Comparison of ENCODE assay signal across 9 cellular contexts in the genomic region with DNA sequence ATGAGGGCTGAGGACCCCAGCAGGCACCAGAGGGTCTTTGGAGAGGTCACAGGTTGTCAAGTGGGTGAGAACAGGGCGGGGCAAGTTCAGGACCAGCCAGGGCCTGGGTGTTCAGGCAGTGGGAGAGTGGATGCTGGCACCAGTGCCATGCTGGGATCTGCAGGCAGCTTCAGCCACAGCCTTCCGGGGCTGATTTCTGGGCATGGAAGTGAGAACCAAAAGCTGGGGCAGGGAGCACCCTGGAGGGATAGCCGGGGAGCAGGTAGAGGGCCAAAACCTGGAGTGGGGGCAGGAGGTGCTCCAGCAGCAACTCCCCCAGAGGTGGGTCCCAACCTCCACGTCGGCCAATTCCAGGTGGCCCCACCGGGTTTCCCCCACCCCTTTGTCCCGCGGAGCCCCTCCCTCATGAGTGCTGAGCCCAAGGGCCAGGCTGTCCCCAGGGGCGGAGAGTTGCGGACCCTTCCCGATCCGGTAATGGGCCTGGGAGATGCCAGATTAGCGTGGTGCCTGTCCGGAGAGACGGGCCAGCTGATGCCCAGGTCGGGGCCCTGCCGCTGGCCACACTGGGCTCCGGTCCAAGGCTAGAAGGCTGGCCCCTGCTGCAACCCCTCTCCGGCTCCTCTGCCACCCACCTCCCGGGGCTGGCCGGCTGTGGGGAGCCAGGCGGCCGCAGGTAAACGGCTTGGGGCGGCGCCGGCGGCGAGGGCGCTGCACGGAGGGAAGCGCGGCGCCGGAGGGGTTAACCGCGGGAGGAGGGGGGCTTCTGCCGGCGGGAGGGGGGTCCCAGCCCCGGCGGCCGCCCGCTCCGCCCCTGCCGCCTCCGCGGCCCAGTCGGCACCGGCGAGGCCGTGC. TPM values are rescaled to one million over a fixed set of nuclear protein-coding genes. Genes with fewer than 3 reads are reported as not detected.
DNase-seq lines count a peak whose midpoint lies in the region; ATAC-seq and TF ChIP-seq lines count a peak whose summit lies in the region.
"Had no signal": no experiment of that assay in that cellular context is flagged by ENCODE, and none has a peak within 500 bp of the region (broad histone marks: within the 10 kb centered on the region; RNA-seq: fewer than 3 reads in every experiment).

A gene (plus strand): TSS at position 409 of the 852 bp plus-strand sequence. CDS start 1,717 bp downstream, outside the sequence.

- H3K27ac ChIP-seq in ascending aorta (no peak within 1 kb of the TSS), layer of hippocampus (ENCODE audit: low read depth, low read length) (peak within 1 kb of the TSS; percentile 30), stomach smooth muscle (ENCODE audit: low read length) (no peak within 1 kb of the TSS)

- H3K9me3 Mint-ChIP-seq in T-helper 2 cell treated with Interferon-gamma antibody and Interleukin-4, amounts not matched to agents 5 μg/mL and 100 μg/mL, for 36 hours: no peaks in the 10 kb centered on the region

- peak within 1 kb of the TSS; percentile 79 for H3K4me3 Mint-ChIP-seq in T-helper 2 cell treated with Interferon-gamma antibody and Interleukin-4, amounts not matched to agents 5 μg/mL and 100 μg/mL, for 36 hours

- H3K36me3 ChIP-seq in ascending aorta (no peaks in the 10 kb centered on the region), stomach smooth muscle (ENCODE audit: control insufficient read depth in 2 of 2, insufficient read depth in 2 of 2, low read length in 2 of 2) (no peaks in the 10 kb centered on the region)

- ATAC-seq in HG02884 (IDR thresholded peaks at IDR 0.05; ENCODE audit: unreplicated experiment): no peak

- intact Hi-C loops in ascending aorta (cut with DNase I) (no loop called here), lower leg skin (cut with DNase I; ENCODE audit: low total_unique reads) (no loop called here)

- TF ChIP-seq CTCF in ascending aorta (IDR thresholded peaks at IDR 0.05) (no peak), lower leg skin (IDR thresholded peaks at IDR 0.05) (no peak)

- H3K27ac Mint-ChIP-seq in T-helper 2 cell treated with Interferon-gamma antibody and Interleukin-4, amounts not matched to agents 5 μg/mL and 100 μg/mL, for 36 hours: no peak within 1 kb of the TSS

- H3K27me3 ChIP-seq in ascending aorta (peaks cover 13% of the 10 kb centered on the region), layer of hippocampus (ENCODE audit: control insufficient read depth, insufficient read depth, low read length) (peaks cover 2% of the 10 kb centered on the region), stomach smooth muscle (ENCODE audit: control insufficient read depth in 1 of 2, insufficient read depth in 2 of 2, low read length in 2 of 2) (peaks cover 36 to 48% of the 10 kb centered on the region in 2 donors)

- peaks cover 10% of the 10 kb centered on the region for H3K4me1 Mint-ChIP-seq in T-helper 2 cell treated with Interferon-gamma antibody and Interleukin-4, amounts not matched to agents 5 μg/mL and 100 μg/mL, for 36 hours (ENCODE audit: low read depth)

- H3K9ac ChIP-seq in stomach smooth muscle (ENCODE audit: low read length in 2 of 2): no peak within 1 kb of the TSS

- no peak for TF ChIP-seq POLR2A in lower leg skin (IDR thresholded peaks at IDR 0.05)

- H3K4me3 ChIP-seq in ascending aorta (peak within 1 kb of the TSS; percentile 47 to 61), stomach smooth muscle (ENCODE audit: low read length in 2 of 2) (peak within 1 kb of the TSS; percentile 31 to 62), lower leg skin (ENCODE audit: low read depth, poor library complexity, severe bottlenecking) (no peak within 1 kb of the TSS)

- no peaks in the 10 kb centered on the region for H3K36me3 Mint-ChIP-seq in T-helper 2 cell treated with Interferon-gamma antibody and Interleukin-4, amounts not matched to agents 5 μg/mL and 100 μg/mL, for 36 hours (ENCODE audit: low read depth)

- DNase-seq in T-helper 2 cell treated with Interferon-gamma antibody and Interleukin-4, amounts not matched to agents 5 μg/mL and 100 μg/mL, for 36 hours (ENCODE audit: low spot score): no peak
- DNase-seq in T-helper 2 cell (no peak), ascending aorta (ENCODE audit: low spot score in 2 of 2) (no peak), NCI-H446 treated with DMSO at 0.1 percent for 48 hours (lab: John Stamatoyannopoulos, UW) (no peak), lower leg skin (ENCODE audit: low spot score in 2 of 2) (no peak)

- peaks cover 52% of the 10 kb centered on the region for H3K27me3 Mint-ChIP-seq in T-helper 2 cell treated with Interferon-gamma antibody and Interleukin-4, amounts not matched to agents 5 μg/mL and 100 μg/mL, for 36 hours (ENCODE audit: low read depth)

- H3K4me1 ChIP-seq in ascending aorta (peaks cover 9 to 13% of the 10 kb centered on the region in 2 donors), stomach smooth muscle (ENCODE audit: control insufficient read depth, insufficient read depth, low read length) (peaks cover 19% of the 10 kb centered on the region)

- WGBS in lower leg skin, 2 donors: 21 to 47% methylated on average over 5 to 22 of the region's 51 CpGs

- H3K9me3 ChIP-seq in ascending aorta (no peaks in the 10 kb centered on the region), stomach smooth muscle (ENCODE audit: control insufficient read depth in 2 of 2, low read length in 2 of 2) (no peaks in the 10 kb centered on the region)

RNA-seq across cellular contexts. Expression of the gene that starts here (rescaled TPM):
- not detected for total RNA-seq in ascending aorta
- total RNA-seq in lower leg skin: not detected
- total RNA-seq: glomerular endothelial cell had no signal
